ENCODE assay signal across 18 cellular contexts in genomic region chr3:172057624-172058023, GRCh38. TPM values are rescaled to one million over a fixed set of nuclear protein-coding genes. Genes with fewer than 3 reads are reported as not detected.
DNase-seq lines count a peak whose midpoint lies in the region; ATAC-seq, FAIRE-seq and TF ChIP-seq lines count a peak whose summit lies in the region.
"Had no signal": no experiment of that assay in that cellular context is flagged by ENCODE, and none has a peak within 500 bp of the region (broad histone marks: within the 10 kb centered on the region; RNA-seq: fewer than 3 reads in every experiment).

No MANE protein-coding gene starts in this region.

- H3K4me2 ChIP-seq in A549: peak overlapping the region; percentile 77
- H3K4me2 ChIP-seq: KMS-11 had no signal

- H3K4me3 Mint-ChIP-seq in T-helper 17 cell (no peak overlapping the region), nephron (no peak overlapping the region)

- H3K36me3 ChIP-seq in kidney (ENCODE audit: control insufficient read depth in 1 of 2, insufficient read depth in 2 of 2, low read length in 2 of 2) (no peaks in the 10 kb centered on the region), breast epithelium (no peaks in the 10 kb centered on the region), tibial artery (peaks cover 0 to 2% (median 0%) of the 10 kb centered on the region in 3 donors)

- H3K4me1 Mint-ChIP-seq in T-helper 17 cell (peaks cover 33% of the 10 kb centered on the region), nephron (peaks cover 42% of the 10 kb centered on the region)

- H3K4me3 ChIP-seq in A549 (no peak overlapping the region), HL-60 (replicated peaks; ENCODE audit: insufficient read depth, low read length) (no peak overlapping the region), kidney (ENCODE audit: low read length in 2 of 2) (no peak overlapping the region), breast epithelium (no peak overlapping the region), tibial artery (no peak overlapping the region)
- H3K4me3 ChIP-seq: BLaER1 treated with 17β-estradiol and CSF1 and Interleukin-3, amounts not matched to agents 10 nM and 100 nM; SJCRH30 had no signal

- no peak for TF ChIP-seq EP300 in A549 (IDR thresholded peaks at IDR 0.05)

- intact Hi-C loops in kidney (cut with DNase I) (no loop called here), breast epithelium (cut with DNase I; ENCODE audit: low total_unique reads) (no loop called here), tibial artery (cut with DNase I; ENCODE audit: low total_unique reads) (no loop called here)

- H3K9me3 Mint-ChIP-seq in nephron: no peaks in the 10 kb centered on the region
- H3K9me3 Mint-ChIP-seq: CD8-positive, alpha-beta memory T cell had no signal

- H3K27me3 Mint-ChIP-seq in T-helper 17 cell (no peaks in the 10 kb centered on the region), nephron (ENCODE audit: low read depth) (no peaks in the 10 kb centered on the region)
- H3K27me3 Mint-ChIP-seq: CD8-positive, alpha-beta memory T cell had no signal

- POLR2A ChIA-PET in A549 (lab: Yijun Ruan, JAX): interaction anchor here (0.6 kb wide), 1 partner anchor 9 kb away, joined by 4 read pairs; no protein-coding TSS in a partner anchor

- H3K27me3 ChIP-seq in HL-60 (ENCODE audit: insufficient read depth, poor library complexity, severe bottlenecking) (no peaks in the 10 kb centered on the region), breast epithelium (no peaks in the 10 kb centered on the region), tibial artery (no peaks in the 10 kb centered on the region)
- H3K27me3 ChIP-seq: BLaER1 treated with 17β-estradiol and CSF1 and Interleukin-3, amounts not matched to agents 10 nM and 100 nM; SJCRH30 had no signal

- CTCF ChIA-PET in A549 (lab: Yijun Ruan, JAX): interaction anchor here (1.5 to 2.0 kb wide), 2 partner anchors 9 to 11 kb away, joined by 4 to 6 read pairs; no protein-coding TSS in a partner anchor

- ATAC-seq in A549: no peak
- no peak for ATAC-seq in T-helper 17 cell
- ATAC-seq in HG03139 (IDR thresholded peaks at IDR 0.05; ENCODE audit: unreplicated experiment): no peak
- ATAC-seq: PC-3 had no signal

- TF ChIP-seq POLR2A in A549 (IDR thresholded peaks at IDR 0.05; ENCODE audit: low read length) (no peak), breast epithelium (IDR thresholded peaks at IDR 0.05) (no peak)

- TF ChIP-seq CTCF in A549 (IDR thresholded peaks at IDR 0.05) (no peak), HL-60 (IDR thresholded peaks at IDR 0.05; ENCODE audit: insufficient read depth, low read length) (no peak), nephron (IDR thresholded peaks at IDR 0.05; ENCODE audit: unreplicated experiment in 3 of 3) (no peak), kidney (IDR thresholded peaks at IDR 0.05; ENCODE audit: borderline replicate concordance, extremely low read depth, insufficient read depth) (no peak), breast epithelium (IDR thresholded peaks at IDR 0.05) (no peak), tibial artery (IDR thresholded peaks at IDR 0.05) (no peak)

- H3K9ac ChIP-seq in kidney (ENCODE audit: low read length in 2 of 2): no peak overlapping the region
- H3K9ac ChIP-seq: BLaER1 treated with 17β-estradiol and CSF1 and Interleukin-3, amounts not matched to agents 10 nM and 100 nM; KMS-11 had no signal

- TF ChIP-seq RAD21 in A549 (conservative IDR thresholded peaks at IDR 0.05 in 1 of 2, IDR thresholded peaks at IDR 0.05 in 1 of 2): no peak

- no peaks in the 10 kb centered on the region for H3K9me3 ChIP-seq in A549
- H3K9me3 ChIP-seq in T-helper 17 cell (ENCODE audit: control insufficient read depth, low read length, poor library complexity, severe bottlenecking): no peaks in the 10 kb centered on the region
- H3K9me3 ChIP-seq in kidney (ENCODE audit: control insufficient read depth in 1 of 2, low read length in 2 of 2): no peaks in the 10 kb centered on the region
- H3K9me3 ChIP-seq in breast epithelium: no peaks in the 10 kb centered on the region
- H3K9me3 ChIP-seq in tibial artery: no peaks in the 10 kb centered on the region
- H3K9me3 ChIP-seq: BLaER1 treated with 17β-estradiol and CSF1 and Interleukin-3, amounts not matched to agents 10 nM and 100 nM; SJCRH30 had no signal

- H3K27ac ChIP-seq in A549: peak overlapping the region; percentile 9 to 19; a peak in 2 of 6 replicates
- H3K27ac ChIP-seq in HL-60 (replicated peaks): peak overlapping the region; percentile 21
- no peak overlapping the region for H3K27ac ChIP-seq in kidney (ENCODE audit: low read depth in 2 of 2, low read length in 2 of 2)
- H3K27ac ChIP-seq in breast epithelium: peak overlapping the region in 1 of 2 donors; percentile 43
- H3K27ac ChIP-seq in tibial artery: no peak overlapping the region
- H3K27ac ChIP-seq: BLaER1 treated with 17β-estradiol and CSF1 and Interleukin-3, amounts not matched to agents 10 nM and 100 nM; KMS-11; SJCRH30 had no signal

- FAIRE-seq in A549 (lab: Jason Lieb, UNC) (no peak), kidney (lab: Jason Lieb, UNC) (no peak)

- DNase-seq in A549 (ENCODE audit: low read depth in 1 of 2, low spot score in 1 of 2) (no peak), HL-60 (ENCODE audit: low read depth in 1 of 2, low spot score in 1 of 2) (no peak), T-helper 17 cell (no peak), kidney (no peak), breast epithelium (ENCODE audit: low spot score in 2 of 2) (no peak), tibial artery (no peak)
- DNase-seq: CD8-positive, alpha-beta memory T cell; DMS79 treated with DMSO at 0.1 percent for 48 hours; MV-4-11; NCI-H1694 treated with DMSO at 0.1 percent for 48 hours; NCI-H2107; NCI-H524; PC-3 had no signal

- H3K27ac Mint-ChIP-seq in T-helper 17 cell (peak overlapping the region; percentile 84), nephron (peak overlapping the region in 2 of 3 experiments; percentile 2 to 3)

- H3K4me1 ChIP-seq in A549 (peaks cover 95% of the 10 kb centered on the region), kidney (ENCODE audit: control insufficient read depth in 1 of 2, insufficient read depth in 1 of 2, low read depth in 1 of 2, low read length in 2 of 2) (peaks cover 8 to 11% of the 10 kb centered on the region in 2 donors), breast epithelium (peaks cover 0 to 7% of the 10 kb centered on the region in 2 donors), tibial artery (peaks cover 0 to 96% (median 52%) of the 10 kb centered on the region in 4 donors)
- H3K4me1 ChIP-seq: SJCRH30 had no signal

- H3K36me3 Mint-ChIP-seq in T-helper 17 cell (ENCODE audit: low read depth): peaks cover 4% of the 10 kb centered on the region
- peaks cover 24% of the 10 kb centered on the region for H3K36me3 Mint-ChIP-seq in nephron (ENCODE audit: low read depth)

TF ChIP-seq in A549, 52 proteins besides CTCF, POLR2A, EP300 and RAD21 (continues in another document):
- no peak for TF ChIP-seq JUN (IDR thresholded peaks at IDR 0.05)
- no peak for TF ChIP-seq ZFP36 (IDR thresholded peaks at IDR 0.05; ENCODE audit: borderline replicate concordance, partially characterized antibody)
- TF ChIP-seq HOXB5 (CRISPR knock-in tag; IDR thresholded peaks at IDR 0.05): no peak
- no peak for TF ChIP-seq CBX2 (IDR thresholded peaks at IDR 0.05; ENCODE audit: borderline replicate concordance, low read depth)
- no peak for TF ChIP-seq RFX5 (IDR thresholded peaks at IDR 0.05)
- no peak for TF ChIP-seq TFCP2L1 (CRISPR knock-in tag; IDR thresholded peaks at IDR 0.05)
- TF ChIP-seq HMGXB4 (CRISPR knock-in tag; IDR thresholded peaks at IDR 0.05; ENCODE audit: borderline replicate concordance): no peak
- TF ChIP-seq EHMT2 (IDR thresholded peaks at IDR 0.05; ENCODE audit: low read depth): no peak
- TF ChIP-seq NPAS2 (CRISPR knock-in tag; IDR thresholded peaks at IDR 0.05; ENCODE audit: borderline replicate concordance): no peak
- TF ChIP-seq POLR2AphosphoS2 (conservative IDR thresholded peaks at IDR 0.05; ENCODE audit: low read length): no peak
- TF ChIP-seq RNF2 (IDR thresholded peaks at IDR 0.05; ENCODE audit: borderline replicate concordance, low read depth): no peak
- TF ChIP-seq FOSB (CRISPR knock-in tag; IDR thresholded peaks at IDR 0.05): no peak
- no peak for TF ChIP-seq MAX (IDR thresholded peaks at IDR 0.05)
- no peak for TF ChIP-seq EHF (CRISPR knock-in tag; IDR thresholded peaks at IDR 0.05)
- no peak for TF ChIP-seq PHF8 (IDR thresholded peaks at IDR 0.05; ENCODE audit: borderline replicate concordance, low read depth)
- TF ChIP-seq KDM1A (IDR thresholded peaks at IDR 0.05; ENCODE audit: low read depth): no peak

RNA-seq across cellular contexts. Expression of gene FNDC3B, which starts 18.2 kb away (rescaled TPM):
- polyA plus RNA-seq in A549 (2011; rRNA removed) (29.5 and 56.0 TPM in 2 replicates), A549 (2017; fragmentation: RNase III; extraction: RNeasy Plus Mini Kit Qiagen cat#74134 plus additional on column Dnase treatment) (29.9 to 34.5 TPM (median 33.6 TPM) in 3 replicates), kidney (ENCODE audit: insufficient read depth, low read depth, low replicate concordance) (11.8 TPM)
- polyA plus RNA-seq in A549 (2012; cell fraction: cytosol; rRNA removed): 8.4 and 8.6 TPM in 2 replicates
- polyA plus RNA-seq in A549 (2012; cell fraction: nucleus; rRNA removed): 7.0 and 15.3 TPM in 2 replicates
- 181 TPM in 2 replicates for polyA minus RNA-seq in A549 (2011; rRNA and poly(A)+ RNA removed)
- total RNA-seq in T-helper 17 cell (10 to 100 TPM; 27.0 to 41.6 TPM), kidney (185 TPM), breast epithelium (100 to 1,000 TPM; 131 to 172 (median 149) TPM)

Comparison
In these comparisons a context has a peak if more than half of its experiments do, and no peak if none do; other contexts are left out.
1. H3K27ac ChIP-seq: peak in A549 (2 of 2) and HL-60 (single experiment); none in kidney (0 of 2) and tibial artery (0 of 2).